9 cellular contexts compared by ENCODE assay signal in genomic region chr12:88577537-88577936, GRCh38.
DNase-seq lines count a peak whose midpoint lies in the region; ATAC-seq, FAIRE-seq and TF ChIP-seq lines count a peak whose summit lies in the region.
"Had no signal": no experiment of that assay in that cellular context is flagged by ENCODE, and none has a peak within 500 bp of the region (broad histone marks: within the 10 kb centered on the region; RNA-seq: fewer than 3 reads in every experiment).

No MANE protein-coding gene starts in this region.

- DNase-seq in NCI-H2196 (lab: John Stamatoyannopoulos, UW; ENCODE audit: unreplicated experiment), result peak; percentile 26
- DNase-seq in NCI-H2196 treated with DMSO at 0.1 percent for 48 hours (lab: John Stamatoyannopoulos, UW; ENCODE audit: unreplicated experiment), result no peak
- DNase-seq in RCC 7860 (ENCODE audit: low spot score), result peak; percentile 35
- DNase-seq in foreskin fibroblast, result peak in 1 of 2 donors; percentile 29
- no peak for DNase-seq in tibial artery

- H3K4me1 ChIP-seq in stomach smooth muscle (ENCODE audit: control insufficient read depth, insufficient read depth, low read length) (peaks cover 17% of the 10 kb centered on the region), tibial artery (peaks cover 0 to 27% (median 7%) of the 10 kb centered on the region in 4 donors)
- H3K4me1 ChIP-seq: BLaER1 treated with 17β-estradiol and CSF1 and Interleukin-3, amounts not matched to agents 10 nM and 100 nM had no signal

- H3K36me3 ChIP-seq in stomach smooth muscle (ENCODE audit: control insufficient read depth in 2 of 2, insufficient read depth in 2 of 2, low read length in 2 of 2), result no peaks in the 10 kb centered on the region
- H3K36me3 ChIP-seq in tibial artery, result no peaks in the 10 kb centered on the region
- H3K36me3 ChIP-seq: BLaER1 treated with 17β-estradiol and CSF1 and Interleukin-3, amounts not matched to agents 10 nM and 100 nM had no signal

- H3K9me3 ChIP-seq in stomach smooth muscle (ENCODE audit: control insufficient read depth in 2 of 2, low read length in 2 of 2), result no peaks in the 10 kb centered on the region
- no peaks in the 10 kb centered on the region for H3K9me3 ChIP-seq in tibial artery

- H3K27ac ChIP-seq in stomach smooth muscle (ENCODE audit: low read length) (peak overlapping the region; percentile 37), tibial artery (no peak overlapping the region)
- H3K27ac ChIP-seq: BLaER1 treated with 17β-estradiol and CSF1 and Interleukin-3, amounts not matched to agents 10 nM and 100 nM had no signal

- peak; percentile 82 for FAIRE-seq in RCC 7860 (lab: Jason Lieb, UNC)

- no peak for ATAC-seq in GM18511 (IDR thresholded peaks at IDR 0.05; ENCODE audit: unreplicated experiment)
- ATAC-seq in GM21786 (IDR thresholded peaks at IDR 0.05; ENCODE audit: unreplicated experiment), result no peak

- intact Hi-C loops in tibial artery (cut with DNase I; ENCODE audit: low total_unique reads), result no loop called here

- no peak for TF ChIP-seq CTCF in foreskin fibroblast (IDR thresholded peaks at IDR 0.05; ENCODE audit: low read depth, low read length)
- TF ChIP-seq CTCF in tibial artery (IDR thresholded peaks at IDR 0.05), result no peak

- H3K9ac ChIP-seq in stomach smooth muscle (ENCODE audit: low read length in 2 of 2), result no peak overlapping the region
- H3K9ac ChIP-seq: BLaER1 treated with 17β-estradiol and CSF1 and Interleukin-3, amounts not matched to agents 10 nM and 100 nM had no signal

- peak overlapping the region; percentile 95 to 97 for H3K4me3 ChIP-seq in foreskin fibroblast (ENCODE audit: low read depth in 1 of 2, low read length in 2 of 2)
- peak overlapping the region; percentile 27 to 93 for H3K4me3 ChIP-seq in stomach smooth muscle (ENCODE audit: low read length in 2 of 2)
- no peak overlapping the region for H3K4me3 ChIP-seq in tibial artery
- H3K4me3 ChIP-seq: BLaER1 treated with 17β-estradiol and CSF1 and Interleukin-3, amounts not matched to agents 10 nM and 100 nM had no signal

- H3K27me3 ChIP-seq in stomach smooth muscle (ENCODE audit: control insufficient read depth in 1 of 2, insufficient read depth in 2 of 2, low read length in 2 of 2) (no peaks in the 10 kb centered on the region), tibial artery (no peaks in the 10 kb centered on the region)
- H3K27me3 ChIP-seq: BLaER1 treated with 17β-estradiol and CSF1 and Interleukin-3, amounts not matched to agents 10 nM and 100 nM had no signal

Comparison
In these comparisons a context has a peak if more than half of its experiments do, and no peak if none do; other contexts are left out.
1. DNase-seq: peak in NCI-H2196 (single experiment) and RCC 7860 (single experiment); none in NCI-H2196 treated with DMSO at 0.1 percent for 48 hours (single experiment) and tibial artery (0 of 2).
2. H3K4me3 ChIP-seq: peak in foreskin fibroblast (2 of 2) and stomach smooth muscle (2 of 2); none in tibial artery (0 of 2).